14 cellular contexts compared by ENCODE assay signal in genomic region chr11:105399505-105399904, GRCh38.
"Had no signal": no experiment of that assay in that cellular context is flagged by ENCODE, and none has a peak within 500 bp of the region (broad histone marks: within the 10 kb centered on the region; RNA-seq: fewer than 3 reads in every experiment).

No MANE protein-coding gene starts in this region.

- DNase-seq: activated CD4-positive, alpha-beta T cell treated with anti-CD3 and anti-CD28 coated beads for 36 hours; activated CD4-positive, alpha-beta T cell treated with anti-CD3 and anti-CD28 coated beads, Interleukin-2, amount 50 U/mL, for 48 hours; activated gamma-delta T cell treated with Interleukin-2 at 50 U/mL for 16 hours; adrenal gland; dermis blood vessel endothelial cell; effector memory CD4-positive, alpha-beta T cell; immature natural killer cell; left ventricle myocardium superior; stimulated activated naive CD8-positive, alpha-beta T cell treated with anti-CD3 and anti-CD28 coated beads, Interleukin-15, Interleukin-2, amounts not matched to agents 100 U/mL and 50 U/mL, for 24 hours; substantia nigra; WERI-Rb-1 had no signal

- H3K4me1 ChIP-seq: adrenal gland, esophagus muscularis mucosa, right atrium auricular region, tibial nerve had no signal

- H3K36me3 ChIP-seq: adrenal gland, esophagus muscularis mucosa, right atrium auricular region, tibial nerve, WERI-Rb-1 had no signal

- H3K4me3 ChIP-seq: adrenal gland, esophagus muscularis mucosa, right atrium auricular region, tibial nerve had no signal

- H3K9me3 ChIP-seq: esophagus muscularis mucosa, tibial nerve had no signal

- H3K27me3 ChIP-seq: adrenal gland, esophagus muscularis mucosa, right atrium auricular region, tibial nerve had no signal

- H3K27ac ChIP-seq: adrenal gland, esophagus muscularis mucosa, right atrium auricular region, tibial nerve, WERI-Rb-1 had no signal
